26 cellular contexts compared by ENCODE assay signal in the genomic region with DNA sequence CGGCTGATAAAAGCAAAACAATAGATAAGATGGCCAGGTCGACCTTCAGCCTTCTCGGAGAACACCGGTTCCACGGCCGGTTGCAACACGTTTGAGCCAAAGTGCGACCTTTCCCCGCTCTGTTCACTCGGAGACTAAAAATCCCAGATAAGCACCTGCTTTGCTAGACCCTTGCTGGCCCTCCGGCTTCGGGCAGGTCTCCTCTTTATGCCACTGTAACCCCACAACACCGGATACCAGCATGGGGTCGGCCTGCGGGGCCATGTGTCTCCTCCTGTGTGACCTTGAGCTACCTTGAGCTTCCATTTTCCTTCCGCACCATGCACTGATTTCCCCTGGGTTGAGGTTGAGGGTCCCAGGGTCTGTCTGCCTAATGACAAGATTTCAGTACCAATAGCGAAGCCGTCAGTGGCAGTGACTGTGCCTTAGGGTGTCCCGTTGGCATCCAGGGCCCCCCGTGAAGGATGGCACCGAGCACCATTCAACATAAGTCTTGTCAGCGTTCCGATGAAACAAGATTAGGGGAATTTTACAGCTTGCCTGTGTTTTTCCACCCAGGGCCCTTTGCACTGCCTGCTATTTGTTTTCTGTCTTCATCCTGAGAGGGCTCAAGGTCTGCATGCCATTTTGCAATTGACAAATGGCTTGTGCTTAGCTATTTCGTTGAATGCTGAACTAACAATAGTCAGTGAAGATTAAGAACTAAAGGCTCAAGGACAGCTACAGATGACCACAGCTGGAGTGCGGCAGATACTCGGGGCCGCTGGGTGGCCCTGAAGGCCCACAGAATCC.
DNase-seq lines count a peak whose midpoint lies in the region; ATAC-seq and TF ChIP-seq lines count a peak whose summit lies in the region.
"Had no signal": no experiment of that assay in that cellular context is flagged by ENCODE, and none has a peak within 500 bp of the region (broad histone marks: within the 10 kb centered on the region; RNA-seq: fewer than 3 reads in every experiment).

No MANE protein-coding gene starts in this region.

- H3K18ac ChIP-seq in trophoblast cell (ENCODE audit: low read length) (no peak overlapping the region), neuronal stem cell (ENCODE audit: low read length) (no peak overlapping the region)

- H3K4me2 ChIP-seq in trophoblast cell (ENCODE audit: low read length) (no peak overlapping the region), neuronal stem cell (ENCODE audit: insufficient read depth, low read length, poor library complexity, severe bottlenecking) (no peak overlapping the region)
- H3K4me2 ChIP-seq: PC-9 had no signal

- 48 to 62% (median 51%) methylated on average over 26 to 27 of the region's 27 CpGs for WGBS in adrenal gland, 4 donors
- WGBS in trophoblast cell (ENCODE audit: extremely low coverage, insufficient coverage, insufficient read length): no CpG with 5 or more reads among the region's 27 CpGs
- WGBS in neuronal stem cell (ENCODE audit: extremely low coverage in 2 of 2, insufficient read length in 2 of 2, insufficient replicate concordance in 1 of 2), 2 donors: no CpG with 5 or more reads among the region's 27 CpGs

- H3K27me3 ChIP-seq in adrenal gland: no peaks in the 10 kb centered on the region
- no peaks in the 10 kb centered on the region for H3K27me3 ChIP-seq in trophoblast cell (ENCODE audit: insufficient read depth, low read length)
- H3K27me3 ChIP-seq in gastrocnemius medialis: no peaks in the 10 kb centered on the region
- peaks cover 0 to 3% (median 0%) of the 10 kb centered on the region in 3 experiments for H3K27me3 ChIP-seq in neuronal stem cell (ENCODE audit: control insufficient read depth in 3 of 3, insufficient read depth in 3 of 3, low read depth in 1 of 3, low read length in 3 of 3)
- H3K27me3 ChIP-seq: sigmoid colon, thyroid gland had no signal

- peaks cover 0 to 2% (median 1%) of the 10 kb centered on the region in 3 donors for H3K27me3 Mint-ChIP-seq in CD14-positive monocyte (ENCODE audit: low read depth in 3 of 3)
- H3K27me3 Mint-ChIP-seq: activated CD4-positive, alpha-beta memory T cell treated with anti-CD3 and anti-CD28 coated beads, Interleukin-2, amount 10 ng/mL, durations not matched to agents 7 days and 5 days; CD4-positive, alpha-beta memory T cell; stimulated activated naive CD8-positive, alpha-beta T cell treated with anti-CD3 and anti-CD28 coated beads, Interleukin-15, amount 100 ng/mL, for 72 hours had no signal

- H3K79me1 ChIP-seq in trophoblast cell (ENCODE audit: low read length) (no peaks in the 10 kb centered on the region), neuronal stem cell (ENCODE audit: low read depth, low read length) (no peaks in the 10 kb centered on the region)

- H3K4me3 ChIP-seq in adrenal gland (no peak overlapping the region), trophoblast cell (ENCODE audit: low read depth, low read length) (no peak overlapping the region), gastrocnemius medialis (no peak overlapping the region), neuronal stem cell (ENCODE audit: low read length in 2 of 2) (no peak overlapping the region)
- H3K4me3 ChIP-seq: PC-9, sigmoid colon, SJSA1, thyroid gland had no signal

- H3K4me3 Mint-ChIP-seq in CD14-positive monocyte: no peak overlapping the region
- H3K4me3 Mint-ChIP-seq: activated CD4-positive, alpha-beta memory T cell treated with anti-CD3 and anti-CD28 coated beads, Interleukin-2, amount 10 ng/mL, durations not matched to agents 7 days and 5 days; CD4-positive, alpha-beta memory T cell; stimulated activated naive CD8-positive, alpha-beta T cell treated with anti-CD3 and anti-CD28 coated beads, Interleukin-15, amount 100 ng/mL, for 72 hours had no signal

- H3K9ac ChIP-seq in trophoblast cell (ENCODE audit: low read length): no peak overlapping the region
- no peak overlapping the region for H3K9ac ChIP-seq in neuronal stem cell (ENCODE audit: low read depth, low read length, poor library complexity)

- peaks cover 13 to 20% of the 10 kb centered on the region in 2 donors for H3K36me3 Mint-ChIP-seq in CD14-positive monocyte
- H3K36me3 Mint-ChIP-seq: CD4-positive, alpha-beta memory T cell had no signal

- H4K8ac ChIP-seq in trophoblast cell (ENCODE audit: low read depth, low read length): no peak overlapping the region
- no peak overlapping the region for H4K8ac ChIP-seq in neuronal stem cell (ENCODE audit: low read depth, low read length)

- H2AK5ac ChIP-seq in trophoblast cell (ENCODE audit: low read length) (no peak overlapping the region), neuronal stem cell (ENCODE audit: low read depth, low read length) (no peak overlapping the region)

- H3K9me3 ChIP-seq in adrenal gland (replicated peaks in 1 of 3): no peaks in the 10 kb centered on the region
- H3K9me3 ChIP-seq in trophoblast cell (ENCODE audit: insufficient read depth, low read depth, low read length): no peaks in the 10 kb centered on the region
- no peaks in the 10 kb centered on the region for H3K9me3 ChIP-seq in gastrocnemius medialis
- no peaks in the 10 kb centered on the region for H3K9me3 ChIP-seq in neuronal stem cell (replicated peaks in 1 of 2; ENCODE audit: control insufficient read depth in 2 of 2, insufficient read depth in 1 of 2, low read depth in 1 of 2, low read length in 2 of 2)
- H3K9me3 ChIP-seq: sigmoid colon, SJSA1, thyroid gland had no signal

- H3K27ac ChIP-seq in adrenal gland: peak overlapping the region; percentile 80 to 99 (median 94)
- no peak overlapping the region for H3K27ac ChIP-seq in trophoblast cell (ENCODE audit: low read depth, low read length)
- H3K27ac ChIP-seq in gastrocnemius medialis: no peak overlapping the region
- H3K27ac ChIP-seq in neuronal stem cell (replicated peaks; ENCODE audit: low read length): no peak overlapping the region
- H3K27ac ChIP-seq: PC-9, sigmoid colon, SJSA1 had no signal

- no peaks in the 10 kb centered on the region for H3K79me2 ChIP-seq in trophoblast cell (ENCODE audit: control insufficient read depth, insufficient read depth, low read length, poor library complexity)

- DNase-seq in CD14-positive monocyte (ENCODE audit: low spot score) (peak; percentile 17), adrenal gland (peak; percentile 71 to 91 (median 88)), left lobe of liver (ENCODE audit: low spot score) (no peak), trophoblast cell (peak; percentile 73 to 87), NCI-H1930 (lab: John Stamatoyannopoulos, UW) (no peak), gastrocnemius medialis (no peak), neuronal stem cell (ENCODE audit: low spot score) (no peak)
- DNase-seq: activated CD4-positive, alpha-beta memory T cell treated with anti-CD3 and anti-CD28 coated beads, Interleukin-2, amount 10 ng/mL, durations not matched to agents 7 days and 5 days; CD4-positive, alpha-beta memory T cell; DMS153; effector CD4-positive, alpha-beta T cell; erythroblast; H7; NCI-H1092; NCI-H2081 treated with DMSO at 0.1 percent for 48 hours; NCI-H446; occipital lobe; PC-9; stimulated activated naive CD8-positive, alpha-beta T cell treated with anti-CD3 and anti-CD28 coated beads, Interleukin-15, amount 100 ng/mL, for 72 hours; T-helper 1 cell; thyroid gland had no signal

- no peak overlapping the region for H2BK15ac ChIP-seq in neuronal stem cell (ENCODE audit: low read length)

- TF ChIP-seq CTCF in CD14-positive monocyte (IDR thresholded peaks at IDR 0.05) (no peak), adrenal gland (IDR thresholded peaks at IDR 0.05) (peak in 2 of 6 experiments; percentile 18 to 43), gastrocnemius medialis (IDR thresholded peaks at IDR 0.05 in 4 of 5, conservative IDR thresholded peaks at IDR 0.05 in 1 of 5) (no peak)

- intact Hi-C loops in CD14-positive monocyte (cut with micrococcal nuclease) (no loop called here), adrenal gland (cut with DNase I) (no loop called here), gastrocnemius medialis (cut with DNase I; ENCODE audit: low total_unique reads) (no loop called here)

- no peak overlapping the region for H2AFZ ChIP-seq in trophoblast cell (ENCODE audit: insufficient read depth, low read length, poor library complexity)
- no peak overlapping the region for H2AFZ ChIP-seq in neuronal stem cell (ENCODE audit: low read length)
- H2AFZ ChIP-seq: PC-9 had no signal

- peaks cover 30% of the 10 kb centered on the region for H3K4me1 Mint-ChIP-seq in CD14-positive monocyte
- H3K4me1 Mint-ChIP-seq: activated CD4-positive, alpha-beta memory T cell treated with anti-CD3 and anti-CD28 coated beads, Interleukin-2, amount 10 ng/mL, durations not matched to agents 7 days and 5 days had no signal

- no peak overlapping the region for H2BK5ac ChIP-seq in trophoblast cell (ENCODE audit: low read depth, low read length, poor library complexity)
- H2BK5ac ChIP-seq in neuronal stem cell (ENCODE audit: low read length): no peak overlapping the region

- H3K36me3 ChIP-seq in adrenal gland (replicated peaks in 1 of 2): no peaks in the 10 kb centered on the region
- H3K36me3 ChIP-seq in trophoblast cell (ENCODE audit: control insufficient read depth in 1 of 2, insufficient read depth in 2 of 2, low read length in 2 of 2): no peaks in the 10 kb centered on the region
- H3K36me3 ChIP-seq in gastrocnemius medialis: no peaks in the 10 kb centered on the region
- no peaks in the 10 kb centered on the region for H3K36me3 ChIP-seq in neuronal stem cell (replicated peaks in 1 of 2; ENCODE audit: control insufficient read depth in 2 of 2, insufficient read depth in 2 of 2, low read length in 2 of 2)
- H3K36me3 ChIP-seq: sigmoid colon, SJSA1, thyroid gland had no signal

- H3K4ac ChIP-seq in trophoblast cell (ENCODE audit: low read depth, low read length): no peak overlapping the region
- no peak overlapping the region for H3K4ac ChIP-seq in neuronal stem cell (ENCODE audit: low read length)

- H3K23ac ChIP-seq in trophoblast cell (ENCODE audit: low read length) (no peak overlapping the region), neuronal stem cell (ENCODE audit: low read depth, low read length, poor library complexity) (no peak overlapping the region)

- no peak overlapping the region for H4K12ac ChIP-seq in trophoblast cell (ENCODE audit: low read depth, low read length)

- H3K4me1 ChIP-seq in adrenal gland (replicated peaks in 1 of 2) (peaks cover 50 to 64% of the 10 kb centered on the region in 2 donors), trophoblast cell (ENCODE audit: control insufficient read depth in 1 of 2, insufficient read depth in 2 of 2, low read length in 2 of 2) (no peaks in the 10 kb centered on the region), gastrocnemius medialis (no peaks in the 10 kb centered on the region), neuronal stem cell (ENCODE audit: control insufficient read depth in 2 of 2, insufficient read depth in 1 of 2, low read depth in 1 of 2, low read length in 2 of 2) (peaks cover 0 to 1% of the 10 kb centered on the region in 2 donors)
- H3K4me1 ChIP-seq: sigmoid colon, SJSA1 had no signal

- ATAC-seq in left lobe of liver: peak; percentile 18
- no peak for ATAC-seq in gastrocnemius medialis
- no peak for ATAC-seq in HG02678 (IDR thresholded peaks at IDR 0.05; ENCODE audit: unreplicated experiment)
- ATAC-seq: activated CD4-positive, CD25-positive, alpha-beta regulatory T cell treated with anti-CD3 and anti-CD28 coated beads, Interleukin-2, amount 50 U/mL, for 24 hours; stimulated activated naive CD8-positive, alpha-beta T cell treated with anti-CD3 and anti-CD28 coated beads, Interleukin-15, amount 100 ng/mL, for 72 hours had no signal

- in situ Hi-C loops in gastrocnemius medialis (cut with MboI; ENCODE audit: low sequenced_read_pairs in 4 of 4): no loop called here

- H2BK12ac ChIP-seq in trophoblast cell (ENCODE audit: low read length) (no peak overlapping the region), neuronal stem cell (ENCODE audit: low read length) (no peak overlapping the region)

- no peak overlapping the region for H4K91ac ChIP-seq in trophoblast cell (ENCODE audit: low read depth, low read length)
- no peak overlapping the region for H4K91ac ChIP-seq in neuronal stem cell (ENCODE audit: low read depth, low read length, poor library complexity)

- H3K27ac Mint-ChIP-seq in CD14-positive monocyte: no peak overlapping the region
- H3K27ac Mint-ChIP-seq: activated CD4-positive, alpha-beta memory T cell treated with anti-CD3 and anti-CD28 coated beads, Interleukin-2, amount 10 ng/mL, durations not matched to agents 7 days and 5 days; activated T-helper 2 cell treated with anti-CD3 and anti-CD28 coated beads, Interferon-gamma antibody, Interleukin-2, Interleukin-4, amounts not matched to agents 10 μg/mL and 5 μg/mL and 100 μg/mL, durations not matched to agents 14 hours and 24 hours and 36 hours; stimulated activated naive CD8-positive, alpha-beta T cell treated with anti-CD3 and anti-CD28 coated beads, Interleukin-15, amount 100 ng/mL, for 72 hours had no signal

- H2BK120ac ChIP-seq in trophoblast cell (ENCODE audit: insufficient read depth, low read length, poor library complexity) (no peak overlapping the region), neuronal stem cell (ENCODE audit: low read depth, low read length) (no peak overlapping the region)

- H3K14ac ChIP-seq in trophoblast cell (ENCODE audit: low read length) (no peak overlapping the region), neuronal stem cell (ENCODE audit: low read length) (no peak overlapping the region)

- TF ChIP-seq POLR2A in adrenal gland (IDR thresholded peaks at IDR 0.05) (peak in 1 of 2 donors; percentile 31), gastrocnemius medialis (IDR thresholded peaks at IDR 0.05) (no peak)

- H3K9me3 Mint-ChIP-seq in CD14-positive monocyte: peaks cover 0 to 4% (median 0%) of the 10 kb centered on the region in 7 donors
- H3K9me3 Mint-ChIP-seq: activated CD4-positive, alpha-beta memory T cell treated with anti-CD3 and anti-CD28 coated beads, Interleukin-2, amount 10 ng/mL, durations not matched to agents 7 days and 5 days; activated T-helper 2 cell treated with anti-CD3 and anti-CD28 coated beads, Interferon-gamma antibody, Interleukin-2, Interleukin-4, amounts not matched to agents 10 μg/mL and 5 μg/mL and 100 μg/mL, durations not matched to agents 14 hours and 24 hours and 36 hours; CD4-positive, alpha-beta memory T cell; stimulated activated naive CD8-positive, alpha-beta T cell treated with anti-CD3 and anti-CD28 coated beads, Interleukin-15, amount 100 ng/mL, for 72 hours had no signal

Comparison
In these comparisons a context has a peak if more than half of its experiments do, and no peak if none do; other contexts are left out.
1. DNase-seq: peak in CD14-positive monocyte (single experiment), adrenal gland (7 of 7) and trophoblast cell (2 of 2); none in left lobe of liver (single experiment), NCI-H1930 (0 of 2), gastrocnemius medialis (0 of 2) and neuronal stem cell (single experiment).
2. H3K27ac ChIP-seq: peak in adrenal gland (5 of 5); none in trophoblast cell (single experiment), gastrocnemius medialis (0 of 4) and neuronal stem cell (single experiment).